In the genomic region with DNA sequence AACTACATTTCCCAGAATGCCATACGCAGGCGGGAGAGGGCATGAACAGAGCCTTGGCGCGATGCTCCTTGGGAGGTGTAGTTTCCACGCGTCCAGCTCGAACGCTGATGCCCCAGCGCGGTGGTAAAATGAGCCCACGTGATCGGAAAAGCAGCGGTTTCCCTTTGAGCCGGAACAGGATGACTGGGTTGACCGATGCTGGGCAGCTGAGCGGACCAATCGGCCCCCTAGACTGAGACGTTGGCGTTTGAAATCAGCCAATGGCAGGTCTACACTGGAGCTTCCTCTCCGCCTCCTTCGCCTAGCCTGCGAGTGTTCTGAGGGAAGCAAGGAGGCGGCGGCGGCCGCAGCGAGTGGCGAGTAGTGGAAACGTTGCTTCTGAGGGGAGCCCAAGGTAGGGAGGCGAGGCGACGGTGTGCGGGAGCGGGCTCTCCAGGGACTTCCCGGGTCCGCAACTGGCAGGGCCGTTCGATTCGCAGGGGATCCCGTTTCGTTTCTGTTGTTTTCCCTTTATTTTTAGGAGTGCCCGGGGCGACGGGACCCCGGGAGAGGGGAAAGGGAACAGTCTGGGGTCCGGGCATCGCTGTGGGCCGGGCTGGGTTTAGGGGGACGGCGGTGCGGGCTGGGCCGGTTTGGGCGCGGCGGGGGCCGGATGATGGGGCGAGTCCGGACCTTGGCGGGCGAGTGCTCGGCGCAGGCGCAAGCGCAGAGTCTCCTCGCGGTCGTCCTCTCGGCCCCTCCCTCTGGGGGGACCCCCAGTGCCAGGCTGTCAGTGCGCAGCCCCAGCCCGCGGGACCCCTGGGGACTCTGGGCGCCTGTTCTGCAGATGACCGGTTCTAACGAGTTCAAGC, we compare ENCODE assay signal across 1 cellular context.
TF ChIP-seq lines count a peak whose summit lies in the region.

A gene with protein sequence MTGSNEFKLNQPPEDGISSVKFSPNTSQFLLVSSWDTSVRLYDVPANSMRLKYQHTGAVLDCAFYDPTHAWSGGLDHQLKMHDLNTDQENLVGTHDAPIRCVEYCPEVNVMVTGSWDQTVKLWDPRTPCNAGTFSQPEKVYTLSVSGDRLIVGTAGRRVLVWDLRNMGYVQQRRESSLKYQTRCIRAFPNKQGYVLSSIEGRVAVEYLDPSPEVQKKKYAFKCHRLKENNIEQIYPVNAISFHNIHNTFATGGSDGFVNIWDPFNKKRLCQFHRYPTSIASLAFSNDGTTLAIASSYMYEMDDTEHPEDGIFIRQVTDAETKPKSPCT (plus strand): TSS at position 311 of the 851 bp plus-strand sequence. CDS start 516 bp downstream, at position 827.

TF ChIP-seq in GM12878, 131 proteins besides CTCF, POLR2A, EP300 and RAD21 (continued from another document and continues in another):
- TF ChIP-seq, protein P1, sequence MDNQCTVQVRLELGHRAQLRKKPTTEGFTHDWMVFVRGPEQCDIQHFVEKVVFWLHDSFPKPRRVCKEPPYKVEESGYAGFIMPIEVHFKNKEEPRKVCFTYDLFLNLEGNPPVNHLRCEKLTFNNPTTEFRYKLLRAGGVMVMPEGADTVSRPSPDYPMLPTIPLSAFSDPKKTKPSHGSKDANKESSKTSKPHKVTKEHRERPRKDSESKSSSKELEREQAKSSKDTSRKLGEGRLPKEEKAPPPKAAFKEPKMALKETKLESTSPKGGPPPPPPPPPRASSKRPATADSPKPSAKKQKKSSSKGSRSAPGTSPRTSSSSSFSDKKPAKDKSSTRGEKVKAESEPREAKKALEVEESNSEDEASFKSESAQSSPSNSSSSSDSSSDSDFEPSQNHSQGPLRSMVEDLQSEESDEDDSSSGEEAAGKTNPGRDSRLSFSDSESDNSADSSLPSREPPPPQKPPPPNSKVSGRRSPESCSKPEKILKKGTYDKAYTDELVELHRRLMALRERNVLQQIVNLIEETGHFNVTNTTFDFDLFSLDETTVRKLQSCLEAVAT (IDR thresholded peaks at IDR 0.05), result peak; percentile 61; the same call in 1 of the 2 replicates
- TF ChIP-seq FOXM1 (IDR thresholded peaks at IDR 0.05; ENCODE audit: low read depth, low read length) (no peak), CHD4 (IDR thresholded peaks at IDR 0.05) (no peak), NBN (IDR thresholded peaks at IDR 0.05) (peak; percentile 33), BCL11A (IDR thresholded peaks at IDR 0.05; ENCODE audit: low read depth, low read length) (no peak), CHD1 (IDR thresholded peaks at IDR 0.05; ENCODE audit: low read depth, low read length) (no peak; the same call in 1 of the 2 replicates), PML (IDR thresholded peaks at IDR 0.05; ENCODE audit: low read length) (peak; percentile 96), SIX5 (IDR thresholded peaks at IDR 0.05; ENCODE audit: low read depth, low read length, severe bottlenecking) (peak; percentile 99), MEF2A (IDR thresholded peaks at IDR 0.05; ENCODE audit: insufficient read depth, low read depth, low read length) (no peak), EZH2 (IDR thresholded peaks at IDR 0.05; ENCODE audit: borderline replicate concordance, control insufficient read depth, low read depth, low read length) (no peak), HDAC6 (IDR thresholded peaks at IDR 0.05; ENCODE audit: unreplicated experiment) (no peak), MYC (IDR thresholded peaks at IDR 0.05; ENCODE audit: insufficient read depth, insufficient read length, insufficient replicate concordance, low read length, severe bottlenecking) (peak; percentile 12), BACH1 (IDR thresholded peaks at IDR 0.05; ENCODE audit: borderline replicate concordance) (peak; percentile 12), LARP7 (IDR thresholded peaks at IDR 0.05) (no peak; the same call in none of the 2 replicates), DPF2 (IDR thresholded peaks at IDR 0.05) (peak; percentile 95), CHD2 (IDR thresholded peaks at IDR 0.05; ENCODE audit: borderline replicate concordance, low read depth, low read length) (peak; percentile 95), ESRRA (IDR thresholded peaks at IDR 0.05; ENCODE audit: low read length) (no peak), ZBED1 (IDR thresholded peaks at IDR 0.05; ENCODE audit: borderline replicate concordance) (no peak), TCF12 (IDR thresholded peaks at IDR 0.05; ENCODE audit: low read depth, low read length) (no peak), POU2F2 (IDR thresholded peaks at IDR 0.05; ENCODE audit: borderline replicate concordance, low read depth, low read length) (peak; percentile 84; the same call in 2 of the 3 replicates), CBX3 (IDR thresholded peaks at IDR 0.05; ENCODE audit: borderline replicate concordance, low read depth) (no peak), ZNF622 (IDR thresholded peaks at IDR 0.05) (no peak), PAX5 (IDR thresholded peaks at IDR 0.05; ENCODE audit: borderline replicate concordance, low read depth, low read length) (no peak; the same call in 1 of the 2 replicates), NR2C2 (IDR thresholded peaks at IDR 0.05; ENCODE audit: borderline replicate concordance, control insufficient read depth, insufficient read length, low read depth) (no peak), TAF1 (IDR thresholded peaks at IDR 0.05; ENCODE audit: borderline replicate concordance, low read depth, low read length) (peak; percentile 87), POLR2AphosphoS5 (IDR thresholded peaks at IDR 0.05; ENCODE audit: low read length) (peak; percentile 97), FOS (IDR thresholded peaks at IDR 0.05; ENCODE audit: borderline replicate concordance, extremely low read depth, insufficient read length) (peak; percentile 66), EED (IDR thresholded peaks at IDR 0.05; ENCODE audit: low read depth) (no peak), NR2F1 (conservative IDR thresholded peaks at IDR 0.05) (no peak), KAT2A (conservative IDR thresholded peaks at IDR 0.05; ENCODE audit: control insufficient read depth, low read depth, low read length) (no peak), NFIC (IDR thresholded peaks at IDR 0.05; ENCODE audit: low read depth, low read length) (no peak; the same call in 1 of the 2 replicates), CEBPB (IDR thresholded peaks at IDR 0.05; ENCODE audit: borderline replicate concordance in 1 of 2, low read depth in 2 of 2, low read length in 2 of 2) (no peak)
- TF ChIP-seq, protein P2, sequence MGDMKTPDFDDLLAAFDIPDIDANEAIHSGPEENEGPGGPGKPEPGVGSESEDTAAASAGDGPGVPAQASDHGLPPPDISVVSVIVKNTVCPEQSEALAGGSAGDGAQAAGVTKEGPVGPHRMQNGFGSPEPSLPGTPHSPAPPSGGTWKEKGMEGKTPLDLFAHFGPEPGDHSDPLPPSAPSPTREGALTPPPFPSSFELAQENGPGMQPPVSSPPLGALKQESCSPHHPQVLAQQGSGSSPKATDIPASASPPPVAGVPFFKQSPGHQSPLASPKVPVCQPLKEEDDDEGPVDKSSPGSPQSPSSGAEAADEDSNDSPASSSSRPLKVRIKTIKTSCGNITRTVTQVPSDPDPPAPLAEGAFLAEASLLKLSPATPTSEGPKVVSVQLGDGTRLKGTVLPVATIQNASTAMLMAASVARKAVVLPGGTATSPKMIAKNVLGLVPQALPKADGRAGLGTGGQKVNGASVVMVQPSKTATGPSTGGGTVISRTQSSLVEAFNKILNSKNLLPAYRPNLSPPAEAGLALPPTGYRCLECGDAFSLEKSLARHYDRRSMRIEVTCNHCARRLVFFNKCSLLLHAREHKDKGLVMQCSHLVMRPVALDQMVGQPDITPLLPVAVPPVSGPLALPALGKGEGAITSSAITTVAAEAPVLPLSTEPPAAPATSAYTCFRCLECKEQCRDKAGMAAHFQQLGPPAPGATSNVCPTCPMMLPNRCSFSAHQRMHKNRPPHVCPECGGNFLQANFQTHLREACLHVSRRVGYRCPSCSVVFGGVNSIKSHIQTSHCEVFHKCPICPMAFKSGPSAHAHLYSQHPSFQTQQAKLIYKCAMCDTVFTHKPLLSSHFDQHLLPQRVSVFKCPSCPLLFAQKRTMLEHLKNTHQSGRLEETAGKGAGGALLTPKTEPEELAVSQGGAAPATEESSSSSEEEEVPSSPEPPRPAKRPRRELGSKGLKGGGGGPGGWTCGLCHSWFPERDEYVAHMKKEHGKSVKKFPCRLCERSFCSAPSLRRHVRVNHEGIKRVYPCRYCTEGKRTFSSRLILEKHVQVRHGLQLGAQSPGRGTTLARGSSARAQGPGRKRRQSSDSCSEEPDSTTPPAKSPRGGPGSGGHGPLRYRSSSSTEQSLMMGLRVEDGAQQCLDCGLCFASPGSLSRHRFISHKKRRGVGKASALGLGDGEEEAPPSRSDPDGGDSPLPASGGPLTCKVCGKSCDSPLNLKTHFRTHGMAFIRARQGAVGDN (IDR thresholded peaks at IDR 0.05), result no peak
- TF ChIP-seq, protein P3, sequence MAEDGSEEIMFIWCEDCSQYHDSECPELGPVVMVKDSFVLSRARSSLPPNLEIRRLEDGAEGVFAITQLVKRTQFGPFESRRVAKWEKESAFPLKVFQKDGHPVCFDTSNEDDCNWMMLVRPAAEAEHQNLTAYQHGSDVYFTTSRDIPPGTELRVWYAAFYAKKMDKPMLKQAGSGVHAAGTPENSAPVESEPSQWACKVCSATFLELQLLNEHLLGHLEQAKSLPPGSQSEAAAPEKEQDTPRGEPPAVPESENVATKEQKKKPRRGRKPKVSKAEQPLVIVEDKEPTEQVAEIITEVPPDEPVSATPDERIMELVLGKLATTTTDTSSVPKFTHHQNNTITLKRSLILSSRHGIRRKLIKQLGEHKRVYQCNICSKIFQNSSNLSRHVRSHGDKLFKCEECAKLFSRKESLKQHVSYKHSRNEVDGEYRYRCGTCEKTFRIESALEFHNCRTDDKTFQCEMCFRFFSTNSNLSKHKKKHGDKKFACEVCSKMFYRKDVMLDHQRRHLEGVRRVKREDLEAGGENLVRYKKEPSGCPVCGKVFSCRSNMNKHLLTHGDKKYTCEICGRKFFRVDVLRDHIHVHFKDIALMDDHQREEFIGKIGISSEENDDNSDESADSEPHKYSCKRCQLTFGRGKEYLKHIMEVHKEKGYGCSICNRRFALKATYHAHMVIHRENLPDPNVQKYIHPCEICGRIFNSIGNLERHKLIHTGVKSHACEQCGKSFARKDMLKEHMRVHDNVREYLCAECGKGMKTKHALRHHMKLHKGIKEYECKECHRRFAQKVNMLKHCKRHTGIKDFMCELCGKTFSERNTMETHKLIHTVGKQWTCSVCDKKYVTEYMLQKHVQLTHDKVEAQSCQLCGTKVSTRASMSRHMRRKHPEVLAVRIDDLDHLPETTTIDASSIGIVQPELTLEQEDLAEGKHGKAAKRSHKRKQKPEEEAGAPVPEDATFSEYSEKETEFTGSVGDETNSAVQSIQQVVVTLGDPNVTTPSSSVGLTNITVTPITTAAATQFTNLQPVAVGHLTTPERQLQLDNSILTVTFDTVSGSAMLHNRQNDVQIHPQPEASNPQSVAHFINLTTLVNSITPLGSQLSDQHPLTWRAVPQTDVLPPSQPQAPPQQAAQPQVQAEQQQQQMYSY (CRISPR knock-in tag; IDR thresholded peaks at IDR 0.05), result no peak
- TF ChIP-seq, protein P4, sequence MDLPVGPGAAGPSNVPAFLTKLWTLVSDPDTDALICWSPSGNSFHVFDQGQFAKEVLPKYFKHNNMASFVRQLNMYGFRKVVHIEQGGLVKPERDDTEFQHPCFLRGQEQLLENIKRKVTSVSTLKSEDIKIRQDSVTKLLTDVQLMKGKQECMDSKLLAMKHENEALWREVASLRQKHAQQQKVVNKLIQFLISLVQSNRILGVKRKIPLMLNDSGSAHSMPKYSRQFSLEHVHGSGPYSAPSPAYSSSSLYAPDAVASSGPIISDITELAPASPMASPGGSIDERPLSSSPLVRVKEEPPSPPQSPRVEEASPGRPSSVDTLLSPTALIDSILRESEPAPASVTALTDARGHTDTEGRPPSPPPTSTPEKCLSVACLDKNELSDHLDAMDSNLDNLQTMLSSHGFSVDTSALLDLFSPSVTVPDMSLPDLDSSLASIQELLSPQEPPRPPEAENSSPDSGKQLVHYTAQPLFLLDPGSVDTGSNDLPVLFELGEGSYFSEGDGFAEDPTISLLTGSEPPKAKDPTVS (IDR thresholded peaks at IDR 0.05; ENCODE audit: low read depth, low read length), result no peak
- TF ChIP-seq, protein P5, sequence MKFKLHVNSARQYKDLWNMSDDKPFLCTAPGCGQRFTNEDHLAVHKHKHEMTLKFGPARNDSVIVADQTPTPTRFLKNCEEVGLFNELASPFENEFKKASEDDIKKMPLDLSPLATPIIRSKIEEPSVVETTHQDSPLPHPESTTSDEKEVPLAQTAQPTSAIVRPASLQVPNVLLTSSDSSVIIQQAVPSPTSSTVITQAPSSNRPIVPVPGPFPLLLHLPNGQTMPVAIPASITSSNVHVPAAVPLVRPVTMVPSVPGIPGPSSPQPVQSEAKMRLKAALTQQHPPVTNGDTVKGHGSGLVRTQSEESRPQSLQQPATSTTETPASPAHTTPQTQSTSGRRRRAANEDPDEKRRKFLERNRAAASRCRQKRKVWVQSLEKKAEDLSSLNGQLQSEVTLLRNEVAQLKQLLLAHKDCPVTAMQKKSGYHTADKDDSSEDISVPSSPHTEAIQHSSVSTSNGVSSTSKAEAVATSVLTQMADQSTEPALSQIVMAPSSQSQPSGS (IDR thresholded peaks at IDR 0.05; ENCODE audit: low read length), result no peak
- TF ChIP-seq, protein P6, sequence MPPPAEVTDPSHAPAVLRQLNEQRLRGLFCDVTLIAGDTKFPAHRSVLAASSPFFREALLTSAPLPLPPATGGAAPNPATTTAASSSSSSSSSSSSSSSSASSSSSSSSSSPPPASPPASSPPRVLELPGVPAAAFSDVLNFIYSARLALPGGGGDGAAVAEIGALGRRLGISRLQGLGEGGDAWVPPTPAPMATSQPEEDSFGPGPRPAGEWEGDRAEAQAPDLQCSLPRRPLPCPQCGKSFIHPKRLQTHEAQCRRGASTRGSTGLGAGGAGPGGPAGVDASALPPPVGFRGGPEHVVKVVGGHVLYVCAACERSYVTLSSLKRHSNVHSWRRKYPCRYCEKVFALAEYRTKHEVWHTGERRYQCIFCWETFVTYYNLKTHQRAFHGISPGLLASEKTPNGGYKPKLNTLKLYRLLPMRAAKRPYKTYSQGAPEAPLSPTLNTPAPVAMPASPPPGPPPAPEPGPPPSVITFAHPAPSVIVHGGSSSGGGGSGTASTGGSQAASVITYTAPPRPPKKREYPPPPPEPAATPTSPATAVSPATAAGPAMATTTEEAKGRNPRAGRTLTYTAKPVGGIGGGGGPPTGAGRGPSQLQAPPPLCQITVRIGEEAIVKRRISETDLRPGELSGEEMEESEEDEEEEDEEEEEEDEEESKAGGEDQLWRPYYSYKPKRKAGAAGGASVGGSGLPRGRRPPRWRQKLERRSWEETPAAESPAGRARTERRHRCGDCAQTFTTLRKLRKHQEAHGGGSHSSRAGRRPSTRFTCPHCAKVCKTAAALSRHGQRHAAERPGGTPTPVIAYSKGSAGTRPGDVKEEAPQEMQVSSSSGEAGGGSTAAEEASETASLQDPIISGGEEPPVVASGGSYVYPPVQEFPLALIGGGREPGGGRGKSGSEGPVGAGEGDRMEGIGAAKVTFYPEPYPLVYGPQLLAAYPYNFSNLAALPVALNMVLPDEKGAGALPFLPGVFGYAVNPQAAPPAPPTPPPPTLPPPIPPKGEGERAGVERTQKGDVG (CRISPR knock-in tag; IDR thresholded peaks at IDR 0.05), result no peak
- TF ChIP-seq, protein P7, sequence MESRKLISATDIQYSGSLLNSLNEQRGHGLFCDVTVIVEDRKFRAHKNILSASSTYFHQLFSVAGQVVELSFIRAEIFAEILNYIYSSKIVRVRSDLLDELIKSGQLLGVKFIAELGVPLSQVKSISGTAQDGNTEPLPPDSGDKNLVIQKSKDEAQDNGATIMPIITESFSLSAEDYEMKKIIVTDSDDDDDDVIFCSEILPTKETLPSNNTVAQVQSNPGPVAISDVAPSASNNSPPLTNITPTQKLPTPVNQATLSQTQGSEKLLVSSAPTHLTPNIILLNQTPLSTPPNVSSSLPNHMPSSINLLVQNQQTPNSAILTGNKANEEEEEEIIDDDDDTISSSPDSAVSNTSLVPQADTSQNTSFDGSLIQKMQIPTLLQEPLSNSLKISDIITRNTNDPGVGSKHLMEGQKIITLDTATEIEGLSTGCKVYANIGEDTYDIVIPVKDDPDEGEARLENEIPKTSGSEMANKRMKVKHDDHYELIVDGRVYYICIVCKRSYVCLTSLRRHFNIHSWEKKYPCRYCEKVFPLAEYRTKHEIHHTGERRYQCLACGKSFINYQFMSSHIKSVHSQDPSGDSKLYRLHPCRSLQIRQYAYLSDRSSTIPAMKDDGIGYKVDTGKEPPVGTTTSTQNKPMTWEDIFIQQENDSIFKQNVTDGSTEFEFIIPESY (IDR thresholded peaks at IDR 0.05), result no peak
